In the genomic region with DNA sequence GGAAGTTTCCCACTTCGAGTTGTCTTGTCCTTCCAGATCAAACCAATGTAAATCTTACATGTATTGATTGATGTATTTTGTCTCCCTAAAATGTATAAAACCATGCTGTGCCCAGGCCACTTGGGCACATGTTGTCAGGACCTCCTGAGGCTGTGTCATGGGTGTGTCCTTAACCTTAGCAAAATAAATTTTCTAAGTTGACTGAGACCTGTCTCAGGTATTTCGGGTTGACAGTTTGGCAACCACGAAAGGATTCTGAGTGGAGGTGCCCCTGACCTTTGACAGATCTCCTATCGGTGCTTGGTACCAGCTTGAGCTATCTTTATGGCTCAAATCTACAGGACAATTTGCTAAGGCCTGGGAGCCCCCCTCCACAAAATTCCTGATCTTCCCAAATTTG, we compare ENCODE assay signal across 1 cellular context.
TF ChIP-seq lines count a peak whose summit lies in the region.

No MANE protein-coding gene starts in this region.

TF ChIP-seq in IMR-90, 13 proteins besides CTCF, POLR2A, EP300 and RAD21:
- TF ChIP-seq MXI1 (IDR thresholded peaks at IDR 0.05; ENCODE audit: borderline replicate concordance, low read depth, low read length) (no peak), RFX5 (IDR thresholded peaks at IDR 0.05; ENCODE audit: low read depth, low read length) (no peak), MAZ (IDR thresholded peaks at IDR 0.05; ENCODE audit: borderline replicate concordance, low read depth, low read length) (no peak), CHD1 (IDR thresholded peaks at IDR 0.05; ENCODE audit: low read depth, low read length) (no peak), BHLHE40 (IDR thresholded peaks at IDR 0.05; ENCODE audit: low read depth, low read length) (no peak), FOS (IDR thresholded peaks at IDR 0.05; ENCODE audit: low read depth, low read length) (no peak)
- TF ChIP-seq, protein P1, sequence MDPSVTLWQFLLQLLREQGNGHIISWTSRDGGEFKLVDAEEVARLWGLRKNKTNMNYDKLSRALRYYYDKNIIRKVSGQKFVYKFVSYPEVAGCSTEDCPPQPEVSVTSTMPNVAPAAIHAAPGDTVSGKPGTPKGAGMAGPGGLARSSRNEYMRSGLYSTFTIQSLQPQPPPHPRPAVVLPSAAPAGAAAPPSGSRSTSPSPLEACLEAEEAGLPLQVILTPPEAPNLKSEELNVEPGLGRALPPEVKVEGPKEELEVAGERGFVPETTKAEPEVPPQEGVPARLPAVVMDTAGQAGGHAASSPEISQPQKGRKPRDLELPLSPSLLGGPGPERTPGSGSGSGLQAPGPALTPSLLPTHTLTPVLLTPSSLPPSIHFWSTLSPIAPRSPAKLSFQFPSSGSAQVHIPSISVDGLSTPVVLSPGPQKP (IDR thresholded peaks at IDR 0.05; ENCODE audit: borderline replicate concordance, low read depth, low read length) = no peak
